22 cellular contexts compared by ENCODE assay signal in genomic region chrX:137695405-137695804, GRCh38.
"Had no signal": no experiment of that assay in that cellular context is flagged by ENCODE, and none has a peak within 500 bp of the region (broad histone marks: within the 10 kb centered on the region; RNA-seq: fewer than 3 reads in every experiment).

No MANE protein-coding gene starts in this region.

- DNase-seq: KBM-7, NCI-H1092, NCI-H1105 treated with DMSO at 0.1 percent for 48 hours, NCI-H1417 treated with DMSO at 0.1 percent for 48 hours, NCI-H146, NCI-H1694 treated with DMSO at 0.1 percent for 48 hours, NCI-H1930, NCI-H2081 treated with DMSO at 0.1 percent for 48 hours, NCI-H2171, NCI-H226, NCI-H446, NCI-H510A, NCI-H524 treated with DMSO at 0.1 percent for 48 hours, NCI-H69, NCI-H774, PC-3, SHP77, SK-N-SH, SW 1271 had no signal

- H3K9ac ChIP-seq: SK-N-SH had no signal

- H3K9me3 ChIP-seq: SK-N-SH had no signal

- H3K4me2 ChIP-seq: SK-N-SH had no signal

- ATAC-seq: Panc1, PC-3 had no signal

- H3K27ac ChIP-seq: HL-60, RWPE1 had no signal
